1 cellular context compared by ENCODE assay signal in the genomic region with DNA sequence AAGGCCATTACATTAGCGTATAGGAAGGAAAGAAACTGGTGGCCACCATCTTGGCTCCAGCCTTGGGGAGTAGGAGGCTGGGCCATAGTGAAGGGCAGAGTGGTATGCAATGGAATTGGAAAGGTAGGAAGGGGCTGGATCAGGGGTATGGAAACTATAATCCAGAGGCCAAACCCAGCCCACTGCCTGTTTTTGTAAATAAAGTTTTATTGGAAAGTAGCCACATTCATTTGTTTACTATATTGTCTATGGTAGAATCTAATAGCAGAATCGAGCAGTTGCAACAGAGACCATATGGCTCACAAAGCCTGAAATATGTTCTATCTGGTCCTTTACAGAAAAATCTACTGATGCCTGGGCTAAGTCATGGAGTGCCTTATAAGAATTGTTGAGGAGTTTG.
TF ChIP-seq lines count a peak whose summit lies in the region.

No MANE protein-coding gene starts in this region.

TF ChIP-seq in K562, 482 proteins besides CTCF, POLR2A, EP300 and RAD21 (continued from another document):
- TF ChIP-seq, protein P1, sequence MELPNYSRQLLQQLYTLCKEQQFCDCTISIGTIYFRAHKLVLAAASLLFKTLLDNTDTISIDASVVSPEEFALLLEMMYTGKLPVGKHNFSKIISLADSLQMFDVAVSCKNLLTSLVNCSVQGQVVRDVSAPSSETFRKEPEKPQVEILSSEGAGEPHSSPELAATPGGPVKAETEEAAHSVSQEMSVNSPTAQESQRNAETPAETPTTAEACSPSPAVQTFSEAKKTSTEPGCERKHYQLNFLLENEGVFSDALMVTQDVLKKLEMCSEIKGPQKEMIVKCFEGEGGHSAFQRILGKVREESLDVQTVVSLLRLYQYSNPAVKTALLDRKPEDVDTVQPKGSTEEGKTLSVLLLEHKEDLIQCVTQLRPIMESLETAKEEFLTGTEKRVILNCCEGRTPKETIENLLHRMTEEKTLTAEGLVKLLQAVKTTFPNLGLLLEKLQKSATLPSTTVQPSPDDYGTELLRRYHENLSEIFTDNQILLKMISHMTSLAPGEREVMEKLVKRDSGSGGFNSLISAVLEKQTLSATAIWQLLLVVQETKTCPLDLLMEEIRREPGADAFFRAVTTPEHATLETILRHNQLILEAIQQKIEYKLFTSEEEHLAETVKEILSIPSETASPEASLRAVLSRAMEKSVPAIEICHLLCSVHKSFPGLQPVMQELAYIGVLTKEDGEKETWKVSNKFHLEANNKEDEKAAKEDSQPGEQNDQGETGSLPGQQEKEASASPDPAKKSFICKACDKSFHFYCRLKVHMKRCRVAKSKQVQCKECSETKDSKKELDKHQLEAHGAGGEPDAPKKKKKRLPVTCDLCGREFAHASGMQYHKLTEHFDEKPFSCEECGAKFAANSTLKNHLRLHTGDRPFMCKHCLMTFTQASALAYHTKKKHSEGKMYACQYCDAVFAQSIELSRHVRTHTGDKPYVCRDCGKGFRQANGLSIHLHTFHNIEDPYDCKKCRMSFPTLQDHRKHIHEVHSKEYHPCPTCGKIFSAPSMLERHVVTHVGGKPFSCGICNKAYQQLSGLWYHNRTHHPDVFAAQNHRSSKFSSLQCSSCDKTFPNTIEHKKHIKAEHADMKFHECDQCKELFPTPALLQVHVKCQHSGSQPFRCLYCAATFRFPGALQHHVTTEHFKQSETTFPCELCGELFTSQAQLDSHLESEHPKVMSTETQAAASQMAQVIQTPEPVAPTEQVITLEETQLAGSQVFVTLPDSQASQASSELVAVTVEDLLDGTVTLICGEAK (IDR thresholded peaks at IDR 0.05) = peak; percentile 94
- TF ChIP-seq, protein P1 (CRISPR knock-in tag; IDR thresholded peaks at IDR 0.05) = peak; percentile 77
- TF ChIP-seq TEAD4 (IDR thresholded peaks at IDR 0.05; ENCODE audit: low read length) (no peak), TEAD4 (CRISPR knock-in tag; IDR thresholded peaks at IDR 0.05; ENCODE audit: borderline replicate concordance) (no peak), ZNF592 (IDR thresholded peaks at IDR 0.05) (0 out of 2 replicates have a peak, but pooled peaks have one; percentile 14), ZSCAN29 (IDR thresholded peaks at IDR 0.05) (no peak), HBP1 (CRISPR knock-in tag; IDR thresholded peaks at IDR 0.05) (no peak), BCOR (IDR thresholded peaks at IDR 0.05) (no peak), YY1 (IDR thresholded peaks at IDR 0.05; ENCODE audit: borderline replicate concordance in 1 of 3, control insufficient read depth in 1 of 3, extremely low read depth in 1 of 3, insufficient read depth in 3 of 3, insufficient read length in 1 of 3, insufficient replicate concordance in 2 of 3, low read depth in 1 of 3, low read length in 2 of 3) (peak in 1 of 3 experiments; percentile 29), ZNF324 (CRISPR knock-in tag; IDR thresholded peaks at IDR 0.05) (no peak), STAT5B (CRISPR knock-in tag; IDR thresholded peaks at IDR 0.05) (no peak), EHMT2 (IDR thresholded peaks at IDR 0.05) (0 out of 2 replicates have a peak, but pooled peaks have one; percentile 40), ZFX (CRISPR knock-in tag; IDR thresholded peaks at IDR 0.05) (no peak), ZNF408 (CRISPR knock-in tag; IDR thresholded peaks at IDR 0.05; ENCODE audit: low read depth) (no peak), PRMT5 (CRISPR knock-in tag; IDR thresholded peaks at IDR 0.05) (no peak)
- TF ChIP-seq, protein P2, sequence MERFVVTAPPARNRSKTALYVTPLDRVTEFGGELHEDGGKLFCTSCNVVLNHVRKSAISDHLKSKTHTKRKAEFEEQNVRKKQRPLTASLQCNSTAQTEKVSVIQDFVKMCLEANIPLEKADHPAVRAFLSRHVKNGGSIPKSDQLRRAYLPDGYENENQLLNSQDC (CRISPR knock-in tag; IDR thresholded peaks at IDR 0.05) = no peak
- TF ChIP-seq, protein P3, sequence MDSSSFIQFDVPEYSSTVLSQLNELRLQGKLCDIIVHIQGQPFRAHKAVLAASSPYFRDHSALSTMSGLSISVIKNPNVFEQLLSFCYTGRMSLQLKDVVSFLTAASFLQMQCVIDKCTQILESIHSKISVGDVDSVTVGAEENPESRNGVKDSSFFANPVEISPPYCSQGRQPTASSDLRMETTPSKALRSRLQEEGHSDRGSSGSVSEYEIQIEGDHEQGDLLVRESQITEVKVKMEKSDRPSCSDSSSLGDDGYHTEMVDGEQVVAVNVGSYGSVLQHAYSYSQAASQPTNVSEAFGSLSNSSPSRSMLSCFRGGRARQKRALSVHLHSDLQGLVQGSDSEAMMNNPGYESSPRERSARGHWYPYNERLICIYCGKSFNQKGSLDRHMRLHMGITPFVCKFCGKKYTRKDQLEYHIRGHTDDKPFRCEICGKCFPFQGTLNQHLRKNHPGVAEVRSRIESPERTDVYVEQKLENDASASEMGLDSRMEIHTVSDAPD (CRISPR knock-in tag; IDR thresholded peaks at IDR 0.05) = no peak
- TF ChIP-seq, protein P4, sequence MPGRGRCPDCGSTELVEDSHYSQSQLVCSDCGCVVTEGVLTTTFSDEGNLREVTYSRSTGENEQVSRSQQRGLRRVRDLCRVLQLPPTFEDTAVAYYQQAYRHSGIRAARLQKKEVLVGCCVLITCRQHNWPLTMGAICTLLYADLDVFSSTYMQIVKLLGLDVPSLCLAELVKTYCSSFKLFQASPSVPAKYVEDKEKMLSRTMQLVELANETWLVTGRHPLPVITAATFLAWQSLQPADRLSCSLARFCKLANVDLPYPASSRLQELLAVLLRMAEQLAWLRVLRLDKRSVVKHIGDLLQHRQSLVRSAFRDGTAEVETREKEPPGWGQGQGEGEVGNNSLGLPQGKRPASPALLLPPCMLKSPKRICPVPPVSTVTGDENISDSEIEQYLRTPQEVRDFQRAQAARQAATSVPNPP (IDR thresholded peaks at IDR 0.05; ENCODE audit: borderline replicate concordance, insufficient read depth, insufficient read length) = no peak
- TF ChIP-seq, protein P5, sequence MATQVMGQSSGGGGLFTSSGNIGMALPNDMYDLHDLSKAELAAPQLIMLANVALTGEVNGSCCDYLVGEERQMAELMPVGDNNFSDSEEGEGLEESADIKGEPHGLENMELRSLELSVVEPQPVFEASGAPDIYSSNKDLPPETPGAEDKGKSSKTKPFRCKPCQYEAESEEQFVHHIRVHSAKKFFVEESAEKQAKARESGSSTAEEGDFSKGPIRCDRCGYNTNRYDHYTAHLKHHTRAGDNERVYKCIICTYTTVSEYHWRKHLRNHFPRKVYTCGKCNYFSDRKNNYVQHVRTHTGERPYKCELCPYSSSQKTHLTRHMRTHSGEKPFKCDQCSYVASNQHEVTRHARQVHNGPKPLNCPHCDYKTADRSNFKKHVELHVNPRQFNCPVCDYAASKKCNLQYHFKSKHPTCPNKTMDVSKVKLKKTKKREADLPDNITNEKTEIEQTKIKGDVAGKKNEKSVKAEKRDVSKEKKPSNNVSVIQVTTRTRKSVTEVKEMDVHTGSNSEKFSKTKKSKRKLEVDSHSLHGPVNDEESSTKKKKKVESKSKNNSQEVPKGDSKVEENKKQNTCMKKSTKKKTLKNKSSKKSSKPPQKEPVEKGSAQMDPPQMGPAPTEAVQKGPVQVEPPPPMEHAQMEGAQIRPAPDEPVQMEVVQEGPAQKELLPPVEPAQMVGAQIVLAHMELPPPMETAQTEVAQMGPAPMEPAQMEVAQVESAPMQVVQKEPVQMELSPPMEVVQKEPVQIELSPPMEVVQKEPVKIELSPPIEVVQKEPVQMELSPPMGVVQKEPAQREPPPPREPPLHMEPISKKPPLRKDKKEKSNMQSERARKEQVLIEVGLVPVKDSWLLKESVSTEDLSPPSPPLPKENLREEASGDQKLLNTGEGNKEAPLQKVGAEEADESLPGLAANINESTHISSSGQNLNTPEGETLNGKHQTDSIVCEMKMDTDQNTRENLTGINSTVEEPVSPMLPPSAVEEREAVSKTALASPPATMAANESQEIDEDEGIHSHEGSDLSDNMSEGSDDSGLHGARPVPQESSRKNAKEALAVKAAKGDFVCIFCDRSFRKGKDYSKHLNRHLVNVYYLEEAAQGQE (CRISPR knock-in tag; IDR thresholded peaks at IDR 0.05; ENCODE audit: low read depth) = no peak
